ENCODE assay signal across 14 cellular contexts in the genomic region with DNA sequence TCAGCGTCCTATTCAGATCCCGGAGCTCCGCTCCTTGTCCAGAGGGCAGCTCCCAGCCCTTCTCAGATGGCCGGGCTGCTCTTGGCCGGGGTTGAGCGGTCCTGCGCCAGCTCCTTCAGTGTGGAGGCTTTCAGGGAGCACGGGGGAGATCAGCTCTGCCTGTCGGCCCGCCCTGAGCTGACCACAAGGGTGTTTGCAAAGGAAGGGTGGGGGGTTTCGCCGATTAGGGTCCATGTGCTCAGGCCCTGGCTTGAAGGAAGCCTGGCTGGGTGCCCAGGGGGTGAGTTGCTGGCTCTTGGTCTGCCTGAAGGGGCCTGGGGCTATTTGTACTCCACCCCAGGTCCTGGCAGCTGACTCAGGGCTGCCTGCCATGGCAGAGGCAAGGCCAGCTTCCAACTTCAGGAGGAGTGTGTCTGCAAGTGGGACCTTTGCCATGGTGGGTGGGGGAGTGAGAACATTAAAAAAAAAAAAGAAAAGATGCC.
DNase-seq lines count a peak whose midpoint lies in the region; ATAC-seq and TF ChIP-seq lines count a peak whose summit lies in the region.
"Had no signal": no experiment of that assay in that cellular context is flagged by ENCODE, and none has a peak within 500 bp of the region (broad histone marks: within the 10 kb centered on the region; RNA-seq: fewer than 3 reads in every experiment).

No MANE protein-coding gene starts in this region.

- peak; percentile 82 for DNase-seq in EL
- DNase-seq in astrocyte of the hippocampus (ENCODE audit: low read depth, low spot score): peak; percentile 83
- DNase-seq in left cardiac atrium: peak; percentile 86
- DNase-seq in putamen (ENCODE audit: low spot score): peak; percentile 25
- DNase-seq in progenitor cell of endocrine pancreas (ENCODE audit: low spot score, unreplicated experiment): no peak
- no peak for DNase-seq in DMS79 (lab: John Stamatoyannopoulos, UW)
- no peak for DNase-seq in effector memory CD8-positive, alpha-beta T cell
- DNase-seq: CD4-positive, alpha-beta T cell; NCI-H187; right lobe of liver; SHP77 treated with DMSO at 0.1 percent for 48 hours; stimulated activated naive CD4-positive, alpha-beta T cell had no signal

- H3K27me3 Mint-ChIP-seq in progenitor cell of endocrine pancreas: peaks cover 88% of the 10 kb centered on the region
- H3K27me3 Mint-ChIP-seq in effector memory CD8-positive, alpha-beta T cell: no peaks in the 10 kb centered on the region
- H3K27me3 Mint-ChIP-seq: CD4-positive, alpha-beta T cell; central memory CD8-positive, alpha-beta T cell had no signal

- H3K4me1 Mint-ChIP-seq in progenitor cell of endocrine pancreas (ENCODE audit: low read depth): peaks cover 12% of the 10 kb centered on the region
- H3K4me1 Mint-ChIP-seq in effector memory CD8-positive, alpha-beta T cell (ENCODE audit: low read depth in 2 of 2): no peaks in the 10 kb centered on the region
- H3K4me1 Mint-ChIP-seq: central memory CD8-positive, alpha-beta T cell had no signal

- no peaks in the 10 kb centered on the region for H3K9me3 Mint-ChIP-seq in progenitor cell of endocrine pancreas (ENCODE audit: low read depth)
- peaks cover 0 to 4% of the 10 kb centered on the region in 2 donors for H3K9me3 Mint-ChIP-seq in effector memory CD8-positive, alpha-beta T cell
- H3K9me3 Mint-ChIP-seq: CD4-positive, alpha-beta T cell had no signal

- no peaks in the 10 kb centered on the region for H3K36me3 Mint-ChIP-seq in progenitor cell of endocrine pancreas (ENCODE audit: insufficient read depth)
- no peaks in the 10 kb centered on the region for H3K36me3 Mint-ChIP-seq in effector memory CD8-positive, alpha-beta T cell (ENCODE audit: insufficient read depth)

- no peak for TF ChIP-seq CTCF in progenitor cell of endocrine pancreas (IDR thresholded peaks at IDR 0.05; ENCODE audit: unreplicated experiment)

- H3K27ac Mint-ChIP-seq in progenitor cell of endocrine pancreas: no peak overlapping the region
- H3K27ac Mint-ChIP-seq in effector memory CD8-positive, alpha-beta T cell: no peak overlapping the region
- H3K27ac Mint-ChIP-seq: CD4-positive, alpha-beta T cell had no signal

- intact Hi-C loops in left cardiac atrium (cut with DNase I): no loop called here

- H3K4me3 Mint-ChIP-seq in progenitor cell of endocrine pancreas (ENCODE audit: low read depth): no peak overlapping the region
- no peak overlapping the region for H3K4me3 Mint-ChIP-seq in effector memory CD8-positive, alpha-beta T cell
- H3K4me3 Mint-ChIP-seq: CD4-positive, alpha-beta T cell; central memory CD8-positive, alpha-beta T cell had no signal

- ATAC-seq in left cardiac atrium (peak; percentile 86 to 87), HG03520 (IDR thresholded peaks at IDR 0.05; ENCODE audit: unreplicated experiment) (no peak)
- no peak for ATAC-seq in effector memory CD8-positive, alpha-beta T cell (replicated peaks)

Comparison
In these comparisons a context has a peak if more than half of its experiments do, and no peak if none do; other contexts are left out.
1. DNase-seq: peak in EL (single experiment), astrocyte of the hippocampus (single experiment), left cardiac atrium (single experiment) and putamen (single experiment); none in progenitor cell of endocrine pancreas (single experiment), DMS79 (single experiment) and effector memory CD8-positive, alpha-beta T cell (0 of 3).
2. ATAC-seq: peak in left cardiac atrium (2 of 2); none in HG03520 (single experiment) and effector memory CD8-positive, alpha-beta T cell (single experiment).